In the genomic region with DNA sequence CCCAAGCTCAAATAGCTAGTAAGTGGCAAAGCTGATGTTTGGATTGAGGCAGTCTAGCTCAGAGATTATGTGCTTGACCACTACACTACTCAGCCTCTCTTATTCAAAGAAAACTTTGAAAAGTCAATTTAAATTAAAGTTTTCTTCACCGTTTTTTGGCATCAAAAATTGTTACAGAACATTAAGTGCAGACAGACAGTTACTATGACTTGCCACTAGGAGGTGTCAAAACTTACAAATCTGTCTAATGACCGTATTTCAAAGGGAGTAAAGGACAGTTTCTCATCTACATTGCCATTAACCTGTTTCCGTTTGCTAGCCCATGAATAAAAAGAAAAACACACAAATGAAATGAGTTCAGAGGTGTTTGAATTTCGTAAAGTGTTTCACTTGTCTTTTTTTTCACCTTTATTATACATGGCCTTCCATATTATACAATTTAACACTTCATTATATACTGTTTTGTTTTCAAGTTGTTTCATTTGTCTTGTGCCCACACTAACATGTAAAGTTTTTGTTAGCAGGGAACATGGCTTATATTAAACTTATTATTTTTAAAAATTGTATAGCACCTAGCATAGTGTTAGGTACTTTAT, we compare ENCODE assay signal across 8 cellular contexts. TPM values are rescaled to one million over a fixed set of nuclear protein-coding genes. Genes with fewer than 3 reads are reported as not detected.
DNase-seq lines count a peak whose midpoint lies in the region; ATAC-seq and TF ChIP-seq lines count a peak whose summit lies in the region.

No MANE protein-coding gene starts in this region.

- H3K4me3 ChIP-seq in CD4-positive, alpha-beta memory T cell (ENCODE audit: low read length in 2 of 2): no peak overlapping the region
- H3K4me3 ChIP-seq in HL-60 (replicated peaks; ENCODE audit: insufficient read depth, low read length) (no peak overlapping the region), OCI-LY7 (ENCODE audit: low read depth, low read length, poor library complexity, severe bottlenecking) (peak overlapping the region; percentile 40)

- H3K36me3 ChIP-seq in CD4-positive, alpha-beta memory T cell (ENCODE audit: insufficient read depth, low read length): no peaks in the 10 kb centered on the region
- H3K36me3 ChIP-seq in OCI-LY7 (ENCODE audit: insufficient read depth, low read length): no peaks in the 10 kb centered on the region

- H3K4me3 Mint-ChIP-seq in CD4-positive, alpha-beta memory T cell: no peak overlapping the region

- peaks cover 0 to 3% (median 2%) of the 10 kb centered on the region in 4 donors for H3K4me1 Mint-ChIP-seq in CD4-positive, alpha-beta memory T cell

- H3K27me3 ChIP-seq in CD4-positive, alpha-beta memory T cell (ENCODE audit: insufficient read depth, low read length): no peaks in the 10 kb centered on the region
- H3K27me3 ChIP-seq in HL-60 (ENCODE audit: insufficient read depth, poor library complexity, severe bottlenecking): peaks cover 20% of the 10 kb centered on the region

- BruUV-seq in OCI-LY7 (replicated peaks; lab: Mats Ljungman, UMichigan): no TSS peak

- peak; percentile 80 for ATAC-seq in GM18867 (IDR thresholded peaks at IDR 0.05; ENCODE audit: unreplicated experiment)
- no peak for ATAC-seq in HG03135 (IDR thresholded peaks at IDR 0.05; ENCODE audit: unreplicated experiment)

- POLR2A ChIA-PET in CD4-positive, alpha-beta memory T cell (lab: Charles Lee; ENCODE audit: partially characterized antibody): interaction anchor here (0.9 to 1.0 kb wide), 2 partner anchors 42 to 59 kb away, joined by 3 to 4 read pairs; no protein-coding TSS in a partner anchor
- POLR2A ChIA-PET in OCI-LY7 (lab: Charles Lee): interaction anchor here (0.5 to 6.4 kb wide), 9 partner anchors 13 to 321 kb away, joined by 3 to 116 read pairs (median 8); partner anchors contain the start of gene MTF2

- CTCF ChIA-PET in CD4-positive, alpha-beta memory T cell (lab: Charles Lee; ENCODE audit: partially characterized antibody): interaction anchor here (0.6 to 13.1 kb wide), 13 partner anchors 8 to 790 kb away, joined by 3 to 274 read pairs (median 3); partner anchors contain the start of gene MTF2
- CTCF ChIA-PET in OCI-LY7 (lab: Charles Lee; ENCODE audit: unreplicated experiment): interaction anchor here (0.6 to 3.0 kb wide), 6 partner anchors 11 to 41 kb away, joined by 3 to 40 read pairs (median 4); no protein-coding TSS in a partner anchor

- H3K4me1 ChIP-seq in CD4-positive, alpha-beta memory T cell (ENCODE audit: insufficient read depth, low read length): no peaks in the 10 kb centered on the region
- H3K4me1 ChIP-seq in OCI-LY7 (ENCODE audit: insufficient read depth, low read length, poor library complexity, severe bottlenecking): peaks cover 57% of the 10 kb centered on the region

- intact Hi-C loops in CD4-positive, alpha-beta memory T cell (cut with micrococcal nuclease): loop anchor here (1.0 to 2.0 kb wide), 2 partner anchors 41 to 283 kb away; no protein-coding TSS in a partner anchor
- intact Hi-C loops in OCI-LY7 (cut with micrococcal nuclease; ENCODE audit: unreplicated experiment): loop anchor here (1.0 to 5.0 kb wide), 3 partner anchors 41 to 326 kb away; partner anchors contain the start of genes CCDC18, DR1 and TMED5

- no peaks in the 10 kb centered on the region for H3K9me2 ChIP-seq in OCI-LY7 (ENCODE audit: insufficient read depth, low read length)

- H3K36me3 Mint-ChIP-seq in CD4-positive, alpha-beta memory T cell: no peaks in the 10 kb centered on the region

- H3K27ac ChIP-seq in CD4-positive, alpha-beta memory T cell (ENCODE audit: low read depth, low read length): no peak overlapping the region
- H3K27ac ChIP-seq in HL-60 (replicated peaks) (no peak overlapping the region), OCI-LY7 (ENCODE audit: low read depth, low read length, poor library complexity, severe bottlenecking) (peak overlapping the region; percentile 75)

- H3K9me3 Mint-ChIP-seq in CD4-positive, alpha-beta memory T cell: no peaks in the 10 kb centered on the region

- H3K27me3 Mint-ChIP-seq in CD4-positive, alpha-beta memory T cell: peaks cover 3 to 9% of the 10 kb centered on the region in 2 donors

- H3K9me3 ChIP-seq in CD4-positive, alpha-beta memory T cell (ENCODE audit: control insufficient read depth in 1 of 2, low read length in 2 of 2): no peaks in the 10 kb centered on the region
- no peaks in the 10 kb centered on the region for H3K9me3 ChIP-seq in OCI-LY7 (ENCODE audit: low read length)

- H3K4me2 ChIP-seq in OCI-LY7 (ENCODE audit: low read length): peak overlapping the region; percentile 73

- H2AFZ ChIP-seq in OCI-LY7 (ENCODE audit: low read length): peak overlapping the region; percentile 93

- no peaks in the 10 kb centered on the region for H3K79me2 ChIP-seq in OCI-LY7 (ENCODE audit: insufficient read depth, low read depth, low read length)

- TF ChIP-seq CTCF in HL-60 (IDR thresholded peaks at IDR 0.05; ENCODE audit: insufficient read depth, low read length): peak; percentile 37
- TF ChIP-seq CTCF in OCI-LY7 (conservative IDR thresholded peaks at IDR 0.05; ENCODE audit: low read length): peak; percentile 100

- H3K27ac Mint-ChIP-seq in CD4-positive, alpha-beta memory T cell: no peak overlapping the region

- H4K20me1 ChIP-seq in OCI-LY7 (ENCODE audit: insufficient read depth, low read length): no peaks in the 10 kb centered on the region

- peak in 4 of 5 donors; percentile 59 to 63 (median 60) for DNase-seq in CD4-positive, alpha-beta memory T cell
- DNase-seq in HL-60 (ENCODE audit: low read depth in 1 of 2, low spot score in 1 of 2) (peak in 1 of 2 experiments; percentile 13), OCI-LY7 (ENCODE audit: low spot score) (peak; percentile 87), dedifferentiated amniotic fluid mesenchymal stem cell (ENCODE audit: extremely low spot score) (peak; percentile 65), myocyte (ENCODE audit: low read depth) (peak; percentile 45)
- no peak for DNase-seq in activated effector memory CD4-positive, alpha-beta T cell treated with Interleukin-2 at 50 U/mL for 16 hours

RNA-seq across cellular contexts. Expression of gene MTF2, which starts 57.4 kb away (rescaled TPM):
- 10 to 100 TPM; 46.5 to 47.4 TPM for total RNA-seq in CD4-positive, alpha-beta memory T cell
- 10 to 100 TPM; 68.4 to 74.0 TPM for polyA plus RNA-seq in CD4-positive, alpha-beta memory T cell
- 48.1 and 51.7 TPM in 2 replicates for total RNA-seq in OCI-LY7 (2014; rRNA removed; shearing (Covaris generic))
- total RNA-seq in OCI-LY7 (2022) (112 and 120 TPM in 2 replicates), myocyte (12.6 and 14.0 TPM in 2 replicates)
- 7.2 TPM for polyA plus RNA-seq in myocyte (2012)
